Comparison of ENCODE assay signal across 11 cellular contexts in genomic region chr14:36781897-36782296, GRCh38.
"Had no signal": no experiment of that assay in that cellular context is flagged by ENCODE, and none has a peak within 500 bp of the region (broad histone marks: within the 10 kb centered on the region; RNA-seq: fewer than 3 reads in every experiment).

No MANE protein-coding gene starts in this region.

- H3K36me3 ChIP-seq: adrenal gland, ascending aorta, brain microvascular endothelial cell, breast epithelium, cardiac muscle cell had no signal

- H3K9me3 ChIP-seq: body of pancreas had no signal

- H3K4me1 ChIP-seq: adrenal gland, ascending aorta, body of pancreas, breast epithelium had no signal

- H3K27ac ChIP-seq: adrenal gland, ascending aorta, body of pancreas, brain microvascular endothelial cell, breast epithelium, cardiac muscle cell had no signal

- ATAC-seq: activated naive CD4-positive, alpha-beta T cell treated with anti-CD3 and anti-CD28 coated beads, Interleukin-2, amount 50 U/mL, for 72 hours; activated naive CD8-positive, alpha-beta T cell treated with anti-CD3 and anti-CD28 coated beads, Interleukin-2, amount 50 U/mL, for 24 hours; activated T-cell treated with anti-CD3 and anti-CD28 coated beads, Interleukin-2, amount 50 U/mL, for 4 hours; activated T-cell treated with anti-CD3 and anti-CD28 coated beads, Interleukin-2, amount 50 U/mL, for 72 hours; activated T-helper 17 cell treated with anti-CD3 and anti-CD28 coated beads, Interleukin-2, amount 50 U/mL, for 72 hours; body of pancreas had no signal

- H3K4me3 ChIP-seq: adrenal gland, ascending aorta, body of pancreas, breast epithelium, cardiac muscle cell had no signal
